Comparison of ENCODE assay signal across 1 cellular context in the genomic region with DNA sequence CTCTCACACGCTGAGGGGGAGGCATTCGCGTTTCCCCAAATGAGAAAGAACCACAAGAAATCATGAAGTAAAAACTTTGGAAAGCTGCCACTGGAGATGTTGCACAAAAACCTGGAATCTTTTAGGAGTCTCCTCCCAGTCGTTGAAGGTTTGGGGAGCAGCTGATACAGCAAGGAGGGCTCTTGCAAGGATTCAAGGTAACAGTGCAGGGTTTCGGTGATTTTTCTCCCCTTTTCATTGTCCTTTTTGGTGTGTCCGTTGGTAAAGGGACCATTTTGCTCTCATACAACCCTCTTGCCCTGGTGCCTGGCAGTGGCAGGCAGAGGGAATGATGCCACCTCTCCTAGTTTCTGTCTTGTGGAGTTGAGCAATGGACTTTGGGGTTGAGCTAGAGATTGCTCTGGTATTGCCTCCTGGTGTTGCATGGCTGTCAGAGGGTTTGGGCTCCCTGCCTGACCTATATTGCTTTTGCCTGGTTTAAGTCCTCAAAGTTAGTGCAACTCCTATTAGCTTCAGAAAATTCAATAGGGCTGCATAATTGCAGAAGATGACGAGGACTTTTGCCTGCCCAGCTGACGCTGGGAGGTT.
TF ChIP-seq lines count a peak whose summit lies in the region.

No MANE protein-coding gene starts in this region.

TF ChIP-seq in GM23338, 12 proteins besides CTCF, POLR2A, EP300 and RAD21 (continued from another document):
- TF ChIP-seq REST (IDR thresholded peaks at IDR 0.05; ENCODE audit: unreplicated experiment) (no peak), EZH2phosphoT487 (IDR thresholded peaks at IDR 0.05; ENCODE audit: unreplicated experiment) (no peak), ZNF331 (CRISPR knock-in tag; IDR thresholded peaks at IDR 0.05; ENCODE audit: low read depth) (no peak), EZH2 (IDR thresholded peaks at IDR 0.05; ENCODE audit: low read depth, unreplicated experiment) (peak; percentile 55), ZNF114 (CRISPR knock-in tag; IDR thresholded peaks at IDR 0.05) (no peak)
